ENCODE assay signal across 8 cellular contexts in the genomic region with DNA sequence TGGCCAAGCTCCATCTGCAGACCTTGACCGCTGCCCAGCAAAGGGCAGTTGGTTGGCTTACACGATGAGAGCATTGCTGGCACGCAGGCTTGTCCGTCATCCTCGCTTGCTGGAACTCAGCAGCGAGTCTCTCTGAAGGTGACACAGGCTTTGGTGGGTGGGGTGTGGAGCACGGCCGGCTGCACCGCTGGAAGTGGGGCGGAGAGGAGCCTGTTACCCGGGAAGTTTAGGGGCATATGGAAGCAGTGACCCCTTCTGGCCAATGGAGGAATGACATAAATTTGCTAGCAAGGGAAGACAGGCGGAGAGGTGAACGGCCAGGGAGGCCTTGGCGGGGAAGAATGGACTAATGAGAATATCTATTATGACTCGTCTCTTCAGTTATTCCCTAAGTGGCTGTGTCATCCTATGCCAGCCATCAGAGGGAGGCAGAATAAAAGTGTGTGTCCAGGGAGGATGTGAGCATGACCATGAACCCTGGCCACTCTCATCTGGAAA.
A peak's percentile ranks its signal among the peaks of the same experiment; 100 is the strongest.
DNase-seq lines count a peak whose midpoint lies in the region; ATAC-seq and TF ChIP-seq lines count a peak whose summit lies in the region.

No MANE protein-coding gene starts in this region.

- H3K9me3 ChIP-seq in liver (ENCODE audit: control insufficient read depth in 4 of 4, low read length in 3 of 4): no peaks in the 10 kb centered on the region

- H3K9ac ChIP-seq in liver (ENCODE audit: low read depth in 1 of 2, low read length in 2 of 2): no peak overlapping the region

- no peaks in the 10 kb centered on the region for H3K36me3 ChIP-seq in liver (ENCODE audit: control insufficient read depth in 4 of 4, insufficient read depth in 3 of 4, low read depth in 1 of 4, low read length in 3 of 4)

- DNase-seq in NCI-H1105 treated with DMSO at 0.1 percent for 48 hours (lab: John Stamatoyannopoulos, UW) (peak; percentile 29), NCI-H1105 (lab: John Stamatoyannopoulos, UW) (no peak), NCI-H1694 (lab: John Stamatoyannopoulos, UW) (peak; percentile 77), cerebellar cortex (ENCODE audit: low spot score) (peak; percentile 47)
- peak; percentile 34 for DNase-seq in activated CD4-positive, alpha-beta T cell treated with anti-CD3 and anti-CD28 coated beads for 1 hour
- DNase-seq in stimulated activated CD8-positive, alpha-beta memory T cell treated with anti-CD3 and anti-CD28 coated beads, Interleukin-12 subunit alpha, Interleukin-12 subunit beta, amount 100 ng/mL, for 4 hours (ENCODE audit: low read depth): peak; percentile 24

- peak; percentile 63 for TF ChIP-seq CTCF in liver (IDR thresholded peaks at IDR 0.05; ENCODE audit: low read depth, low read length, missing input control)

- H3K27me3 ChIP-seq in liver (ENCODE audit: control insufficient read depth in 4 of 4, insufficient read depth in 4 of 4, low read length in 3 of 4): no peaks in the 10 kb centered on the region

- peak; percentile 84 to 91 for TF ChIP-seq RAD21 in liver (IDR thresholded peaks at IDR 0.05)

- WGBS in liver: 21% methylated on average over 15 of the region's 15 CpGs

- peaks cover 0 to 7% (median 3%) of the 10 kb centered on the region in 4 donors for H3K4me1 ChIP-seq in liver (ENCODE audit: control insufficient read depth in 4 of 4, insufficient read depth in 4 of 4, low read length in 3 of 4)

- no peak for ATAC-seq in HG03460 (IDR thresholded peaks at IDR 0.05; ENCODE audit: unreplicated experiment)

- no peak overlapping the region for H3K4me3 ChIP-seq in liver (ENCODE audit: low read depth in 1 of 3, low read length in 3 of 3)

- no peak overlapping the region for H3K27ac ChIP-seq in liver (ENCODE audit: low read depth in 1 of 2, low read length in 2 of 2)

TF ChIP-seq in liver, 16 proteins besides CTCF, POLR2A, EP300 and RAD21:
- no peak for TF ChIP-seq RXRA (IDR thresholded peaks at IDR 0.05)
- TF ChIP-seq, protein P1, sequence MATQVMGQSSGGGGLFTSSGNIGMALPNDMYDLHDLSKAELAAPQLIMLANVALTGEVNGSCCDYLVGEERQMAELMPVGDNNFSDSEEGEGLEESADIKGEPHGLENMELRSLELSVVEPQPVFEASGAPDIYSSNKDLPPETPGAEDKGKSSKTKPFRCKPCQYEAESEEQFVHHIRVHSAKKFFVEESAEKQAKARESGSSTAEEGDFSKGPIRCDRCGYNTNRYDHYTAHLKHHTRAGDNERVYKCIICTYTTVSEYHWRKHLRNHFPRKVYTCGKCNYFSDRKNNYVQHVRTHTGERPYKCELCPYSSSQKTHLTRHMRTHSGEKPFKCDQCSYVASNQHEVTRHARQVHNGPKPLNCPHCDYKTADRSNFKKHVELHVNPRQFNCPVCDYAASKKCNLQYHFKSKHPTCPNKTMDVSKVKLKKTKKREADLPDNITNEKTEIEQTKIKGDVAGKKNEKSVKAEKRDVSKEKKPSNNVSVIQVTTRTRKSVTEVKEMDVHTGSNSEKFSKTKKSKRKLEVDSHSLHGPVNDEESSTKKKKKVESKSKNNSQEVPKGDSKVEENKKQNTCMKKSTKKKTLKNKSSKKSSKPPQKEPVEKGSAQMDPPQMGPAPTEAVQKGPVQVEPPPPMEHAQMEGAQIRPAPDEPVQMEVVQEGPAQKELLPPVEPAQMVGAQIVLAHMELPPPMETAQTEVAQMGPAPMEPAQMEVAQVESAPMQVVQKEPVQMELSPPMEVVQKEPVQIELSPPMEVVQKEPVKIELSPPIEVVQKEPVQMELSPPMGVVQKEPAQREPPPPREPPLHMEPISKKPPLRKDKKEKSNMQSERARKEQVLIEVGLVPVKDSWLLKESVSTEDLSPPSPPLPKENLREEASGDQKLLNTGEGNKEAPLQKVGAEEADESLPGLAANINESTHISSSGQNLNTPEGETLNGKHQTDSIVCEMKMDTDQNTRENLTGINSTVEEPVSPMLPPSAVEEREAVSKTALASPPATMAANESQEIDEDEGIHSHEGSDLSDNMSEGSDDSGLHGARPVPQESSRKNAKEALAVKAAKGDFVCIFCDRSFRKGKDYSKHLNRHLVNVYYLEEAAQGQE (IDR thresholded peaks at IDR 0.05): no peak
- TF ChIP-seq HNF4G (IDR thresholded peaks at IDR 0.05): no peak
- TF ChIP-seq, protein P2, sequence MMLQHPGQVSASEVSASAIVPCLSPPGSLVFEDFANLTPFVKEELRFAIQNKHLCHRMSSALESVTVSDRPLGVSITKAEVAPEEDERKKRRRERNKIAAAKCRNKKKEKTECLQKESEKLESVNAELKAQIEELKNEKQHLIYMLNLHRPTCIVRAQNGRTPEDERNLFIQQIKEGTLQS (IDR thresholded peaks at IDR 0.05): no peak
- no peak for TF ChIP-seq YY1 (IDR thresholded peaks at IDR 0.05)
- TF ChIP-seq EGR1 (IDR thresholded peaks at IDR 0.05; ENCODE audit: low read depth in 2 of 2): no peak
- TF ChIP-seq FOXA1 (IDR thresholded peaks at IDR 0.05): no peak
- no peak for TF ChIP-seq NR2F2 (IDR thresholded peaks at IDR 0.05)
